In genomic region chr10:32958085-32958991, GRCh38 we compare ENCODE assay signal across 8 cellular contexts. TPM values are rescaled to one million over a fixed set of nuclear protein-coding genes. Genes with fewer than 3 reads are reported as not detected.
DNase-seq lines count a peak whose midpoint lies in the region; ATAC-seq and TF ChIP-seq lines count a peak whose summit lies in the region.

TSS of gene ITGB1 (minus strand) at chr10:32958230. CDS start at chr10:32935558, 22,672 bp downstream.

- peak within 1 kb of the TSS; percentile 99 for H3K27ac ChIP-seq in endodermal cell (ENCODE audit: low read depth, low read length)

- no peaks in the 10 kb centered on the region for H3K27me3 Mint-ChIP-seq in endodermal cell (ENCODE audit: insufficient read depth)

- H3K9ac ChIP-seq in endodermal cell (ENCODE audit: extremely low read depth, low read length, poor library complexity, severe bottlenecking), result peak within 1 kb of the TSS; percentile 99

- H3K27ac Mint-ChIP-seq in endodermal cell, result peak within 1 kb of the TSS; percentile 99

- 0% methylated on average over 29 to 94 of the region's 94 CpGs for WGBS in endodermal cell (ENCODE audit: insufficient coverage in 1 of 2, insufficient read length in 1 of 2), 2 experiments

- no peaks in the 10 kb centered on the region for H3K9me3 ChIP-seq in endodermal cell (ENCODE audit: control insufficient read depth, low read length)

- H3K4me1 Mint-ChIP-seq in endodermal cell, result peaks cover 59% of the 10 kb centered on the region

- no peaks in the 10 kb centered on the region for H3K9me3 Mint-ChIP-seq in endodermal cell

- ATAC-seq in GM21360 (IDR thresholded peaks at IDR 0.05; ENCODE audit: unreplicated experiment), result peak; percentile 69

- H3K27me3 ChIP-seq in endodermal cell (ENCODE audit: control insufficient read depth, insufficient read depth, low read length, poor library complexity, severe bottlenecking), result no peaks in the 10 kb centered on the region

- no peaks in the 10 kb centered on the region for H3K36me3 ChIP-seq in endodermal cell (ENCODE audit: control insufficient read depth, insufficient read depth, low read length)

- peak within 1 kb of the TSS; percentile 93 for H3K4me3 Mint-ChIP-seq in endodermal cell

- H3K36me3 Mint-ChIP-seq in endodermal cell (ENCODE audit: low read depth), result no peaks in the 10 kb centered on the region

- TF ChIP-seq CTCF in endodermal cell (conservative IDR thresholded peaks at IDR 0.05), result no peak

- peak; percentile 96 for DNase-seq in COLO668 (lab: John Stamatoyannopoulos, UW; ENCODE audit: unreplicated experiment)
- peak in 74 of 76 experiments; percentile 10 to 91 (median 81) for DNase-seq in HUDEP-2 (lab: John Stamatoyannopoulos, UW; ENCODE audit: unreplicated experiment in 76 of 76)
- peak; percentile 67 for DNase-seq in NOMO-1 treated with dmso at 0.1 percent for 144 hours (lab: John Stamatoyannopoulos, UW; ENCODE audit: unreplicated experiment)
- DNase-seq in activated CD8-positive, alpha-beta memory T cell treated with anti-CD3 and anti-CD28 coated beads, Interleukin-2, amount 50 U/mL, for 24 hours (ENCODE audit: extremely low read depth), result peak; percentile 52
- peak; percentile 99 for DNase-seq in endodermal cell
- peak; percentile 99 for DNase-seq in mesenteric fat pad (ENCODE audit: low spot score)
- peak; percentile 69 for DNase-seq in stimulated activated CD8-positive, alpha-beta memory T cell treated with anti-CD3 and anti-CD28 coated beads, Interleukin-15, amount 100 ng/mL, for 1 hour (ENCODE audit: low read depth)

- peaks cover 11% of the 10 kb centered on the region for H3K4me1 ChIP-seq in endodermal cell (ENCODE audit: control insufficient read depth, insufficient read depth, low read length)

- peak within 1 kb of the TSS; percentile 93 for H3K4me3 ChIP-seq in endodermal cell (ENCODE audit: low read length)

RNA-seq across cellular contexts. Expression of gene ITGB1, which starts in this region (rescaled TPM):
- total RNA-seq in endodermal cell (100 to 1,000 TPM; 239 to 285 TPM), mesenteric fat pad (601 TPM)
- polyA plus RNA-seq in endodermal cell (2013, experiment 1 of 2), result 324 TPM
- 351 TPM for polyA plus RNA-seq in endodermal cell (2013, experiment 2 of 2)

Comparison
In these comparisons a context has a peak if more than half of its experiments do, and no peak if none do; other contexts are left out.
1. Peak in every context shown above with its lines: DNase-seq, ATAC-seq, H3K4me3 ChIP-seq and H3K27ac ChIP-seq.